In genomic region chr17:19137959-19138358, GRCh38 we compare ENCODE assay signal across 2 cellular contexts. TPM values are rescaled to one million over a fixed set of nuclear protein-coding genes. Genes with fewer than 3 reads are reported as not detected.
"Had no signal": no experiment of that assay in that cellular context is flagged by ENCODE, and none has a peak within 500 bp of the region (broad histone marks: within the 10 kb centered on the region; RNA-seq: fewer than 3 reads in every experiment).

No MANE protein-coding gene starts in this region.

RNA-seq across cellular contexts. Expression of gene GRAPL, which starts 10.6 kb away (rescaled TPM):
- polyA plus RNA-seq: fibroblast of lung, hepatocyte had no signal
